1 cellular context compared by ENCODE assay signal in the genomic region with DNA sequence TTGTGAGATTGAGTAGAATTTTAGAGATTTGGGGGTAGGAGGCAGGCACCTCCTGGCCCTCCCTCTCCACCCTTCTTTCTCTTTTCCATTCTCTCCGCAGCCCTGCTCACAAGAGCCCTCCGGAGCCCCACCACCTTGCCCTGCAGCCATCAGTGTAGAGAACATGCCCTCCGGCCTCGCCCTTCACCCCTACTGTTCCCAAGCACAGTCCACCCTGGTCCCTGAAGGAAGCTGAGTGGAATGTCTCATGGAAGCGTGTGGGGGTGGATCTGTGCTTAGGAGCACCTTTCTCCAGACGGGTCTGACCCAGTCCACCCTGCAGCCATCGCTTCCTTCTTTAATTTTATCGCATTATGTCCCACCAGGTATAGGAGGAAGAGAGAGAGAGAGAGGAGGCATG.
TF ChIP-seq lines count a peak whose summit lies in the region.

No MANE protein-coding gene starts in this region.

TF ChIP-seq in IMR-90, 13 proteins besides CTCF, POLR2A, EP300 and RAD21:
- TF ChIP-seq, protein P1, sequence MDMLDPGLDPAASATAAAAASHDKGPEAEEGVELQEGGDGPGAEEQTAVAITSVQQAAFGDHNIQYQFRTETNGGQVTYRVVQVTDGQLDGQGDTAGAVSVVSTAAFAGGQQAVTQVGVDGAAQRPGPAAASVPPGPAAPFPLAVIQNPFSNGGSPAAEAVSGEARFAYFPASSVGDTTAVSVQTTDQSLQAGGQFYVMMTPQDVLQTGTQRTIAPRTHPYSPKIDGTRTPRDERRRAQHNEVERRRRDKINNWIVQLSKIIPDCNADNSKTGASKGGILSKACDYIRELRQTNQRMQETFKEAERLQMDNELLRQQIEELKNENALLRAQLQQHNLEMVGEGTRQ (IDR thresholded peaks at IDR 0.05; ENCODE audit: low read depth, low read length): no peak
- TF ChIP-seq RFX5 (IDR thresholded peaks at IDR 0.05; ENCODE audit: low read depth, low read length) (no peak), FOS (IDR thresholded peaks at IDR 0.05; ENCODE audit: low read depth, low read length) (no peak), NFE2L2 (IDR thresholded peaks at IDR 0.05; ENCODE audit: low read depth, low read length) (no peak), RCOR1 (IDR thresholded peaks at IDR 0.05; ENCODE audit: insufficient replicate concordance, low read length) (no peak), MAZ (IDR thresholded peaks at IDR 0.05; ENCODE audit: borderline replicate concordance, low read depth, low read length) (no peak), MAFK (IDR thresholded peaks at IDR 0.05; ENCODE audit: low read depth, low read length) (no peak), BHLHE40 (IDR thresholded peaks at IDR 0.05; ENCODE audit: low read depth, low read length) (no peak), CHD1 (IDR thresholded peaks at IDR 0.05; ENCODE audit: low read depth, low read length) (no peak), MXI1 (IDR thresholded peaks at IDR 0.05; ENCODE audit: borderline replicate concordance, low read depth, low read length) (no peak), SMC3 (IDR thresholded peaks at IDR 0.05; ENCODE audit: low read depth, low read length) (no peak)
- TF ChIP-seq, protein P2, sequence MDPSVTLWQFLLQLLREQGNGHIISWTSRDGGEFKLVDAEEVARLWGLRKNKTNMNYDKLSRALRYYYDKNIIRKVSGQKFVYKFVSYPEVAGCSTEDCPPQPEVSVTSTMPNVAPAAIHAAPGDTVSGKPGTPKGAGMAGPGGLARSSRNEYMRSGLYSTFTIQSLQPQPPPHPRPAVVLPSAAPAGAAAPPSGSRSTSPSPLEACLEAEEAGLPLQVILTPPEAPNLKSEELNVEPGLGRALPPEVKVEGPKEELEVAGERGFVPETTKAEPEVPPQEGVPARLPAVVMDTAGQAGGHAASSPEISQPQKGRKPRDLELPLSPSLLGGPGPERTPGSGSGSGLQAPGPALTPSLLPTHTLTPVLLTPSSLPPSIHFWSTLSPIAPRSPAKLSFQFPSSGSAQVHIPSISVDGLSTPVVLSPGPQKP (IDR thresholded peaks at IDR 0.05; ENCODE audit: borderline replicate concordance, low read depth, low read length): no peak
